ENCODE assay signal across 16 cellular contexts in genomic region chr1:119047040-119047438, GRCh38. TPM values are rescaled to one million over a fixed set of nuclear protein-coding genes. Genes with fewer than 3 reads are reported as not detected.
DNase-seq lines count a peak whose midpoint lies in the region; ATAC-seq and TF ChIP-seq lines count a peak whose summit lies in the region.
"Had no signal": no experiment of that assay in that cellular context is flagged by ENCODE, and none has a peak within 500 bp of the region (broad histone marks: within the 10 kb centered on the region; RNA-seq: fewer than 3 reads in every experiment).

No MANE protein-coding gene starts in this region.

- no peak for ATAC-seq in lower lobe of right lung
- no peak for ATAC-seq in effector memory CD8-positive, alpha-beta T cell (replicated peaks)
- ATAC-seq: Panc1, T-helper 17 cell had no signal

- H3K27me3 ChIP-seq in lower lobe of right lung (ENCODE audit: low read depth) (no peaks in the 10 kb centered on the region), uterus (no peaks in the 10 kb centered on the region), endodermal cell (ENCODE audit: control insufficient read depth, insufficient read depth, low read length, poor library complexity, severe bottlenecking) (no peaks in the 10 kb centered on the region)
- H3K27me3 ChIP-seq: esophagus muscularis mucosa had no signal

- no peak overlapping the region for H3K4me3 Mint-ChIP-seq in effector memory CD8-positive, alpha-beta T cell
- H3K4me3 Mint-ChIP-seq in endodermal cell = no peak overlapping the region
- H3K4me3 Mint-ChIP-seq: activated CD4-positive, alpha-beta T cell treated with anti-CD3 and anti-CD28 coated beads, Interleukin-2, amount 10 ng/mL, durations not matched to agents 7 days and 5 days; T-helper 17 cell had no signal

- H3K9me3 ChIP-seq in lower lobe of right lung (no peaks in the 10 kb centered on the region), uterus (no peaks in the 10 kb centered on the region), endodermal cell (ENCODE audit: control insufficient read depth, low read length) (no peaks in the 10 kb centered on the region)
- H3K9me3 ChIP-seq: esophagus muscularis mucosa had no signal

- TF ChIP-seq CTCF in coronary artery (IDR thresholded peaks at IDR 0.05) (no peak), lower lobe of right lung (IDR thresholded peaks at IDR 0.05) (no peak), uterus (IDR thresholded peaks at IDR 0.05) (no peak), endodermal cell (conservative IDR thresholded peaks at IDR 0.05) (no peak)

- H3K9me3 Mint-ChIP-seq in effector memory CD8-positive, alpha-beta T cell = peaks cover 0 to 6% of the 10 kb centered on the region in 2 donors
- no peaks in the 10 kb centered on the region for H3K9me3 Mint-ChIP-seq in endodermal cell
- H3K9me3 Mint-ChIP-seq: activated CD4-positive, alpha-beta T cell treated with anti-CD3 and anti-CD28 coated beads, Interleukin-2, amount 10 ng/mL, durations not matched to agents 7 days and 5 days had no signal

- peak overlapping the region; percentile 25 for H3K4me3 ChIP-seq in coronary artery
- H3K4me3 ChIP-seq in lower lobe of right lung = no peak overlapping the region
- H3K4me3 ChIP-seq in uterus = peak overlapping the region; percentile 7 to 12
- no peak overlapping the region for H3K4me3 ChIP-seq in endodermal cell (ENCODE audit: low read length)
- H3K4me3 ChIP-seq: esophagus muscularis mucosa had no signal

- peak overlapping the region in 1 of 2 donors; percentile 27 for H3K27ac Mint-ChIP-seq in effector memory CD8-positive, alpha-beta T cell
- no peak overlapping the region for H3K27ac Mint-ChIP-seq in endodermal cell
- H3K27ac Mint-ChIP-seq: activated CD4-positive, alpha-beta T cell treated with anti-CD3 and anti-CD28 coated beads, Interleukin-2, amount 10 ng/mL, durations not matched to agents 7 days and 5 days; T-helper 17 cell had no signal

- 91 to 100% methylated on average over 1 to 3 of the region's 3 CpGs for WGBS in endodermal cell (ENCODE audit: insufficient coverage in 1 of 2, insufficient read length in 1 of 2), 2 experiments

- H3K4me1 Mint-ChIP-seq in effector memory CD8-positive, alpha-beta T cell (ENCODE audit: low read depth in 2 of 2) = no peaks in the 10 kb centered on the region
- H3K4me1 Mint-ChIP-seq in endodermal cell = peaks cover 7% of the 10 kb centered on the region
- H3K4me1 Mint-ChIP-seq: activated CD4-positive, alpha-beta T cell treated with anti-CD3 and anti-CD28 coated beads, Interleukin-2, amount 10 ng/mL, durations not matched to agents 7 days and 5 days; T-helper 17 cell had no signal

- no peak for TF ChIP-seq POLR2A in uterus (IDR thresholded peaks at IDR 0.05)

- no peaks in the 10 kb centered on the region for H3K27me3 Mint-ChIP-seq in effector memory CD8-positive, alpha-beta T cell
- H3K27me3 Mint-ChIP-seq in endodermal cell (ENCODE audit: insufficient read depth) = no peaks in the 10 kb centered on the region
- H3K27me3 Mint-ChIP-seq: activated CD4-positive, alpha-beta T cell treated with anti-CD3 and anti-CD28 coated beads, Interleukin-2, amount 10 ng/mL, durations not matched to agents 7 days and 5 days; T-helper 17 cell had no signal

- intact Hi-C loops in lower lobe of right lung (cut with DNase I) = no loop called here
- intact Hi-C loops in uterus (cut with DNase I; ENCODE audit: low total_unique reads) = no loop called here

- H3K36me3 ChIP-seq in lower lobe of right lung (peaks cover 6% of the 10 kb centered on the region), uterus (no peaks in the 10 kb centered on the region), endodermal cell (ENCODE audit: control insufficient read depth, insufficient read depth, low read length) (no peaks in the 10 kb centered on the region)

- H3K36me3 Mint-ChIP-seq in effector memory CD8-positive, alpha-beta T cell (ENCODE audit: insufficient read depth) = peaks cover 4% of the 10 kb centered on the region
- no peaks in the 10 kb centered on the region for H3K36me3 Mint-ChIP-seq in endodermal cell (ENCODE audit: low read depth)

- no peak overlapping the region for H3K9ac ChIP-seq in endodermal cell (ENCODE audit: extremely low read depth, low read length, poor library complexity, severe bottlenecking)

- H3K4me1 ChIP-seq in lower lobe of right lung = no peaks in the 10 kb centered on the region
- H3K4me1 ChIP-seq in uterus = peaks cover 0 to 6% of the 10 kb centered on the region in 2 donors
- no peaks in the 10 kb centered on the region for H3K4me1 ChIP-seq in endodermal cell (ENCODE audit: control insufficient read depth, insufficient read depth, low read length)

- DNase-seq in NCI-H446 treated with DMSO at 0.1 percent for 48 hours (lab: John Stamatoyannopoulos, UW) (peak; percentile 24), coronary artery (ENCODE audit: low spot score) (no peak), lower lobe of right lung (no peak), uterus (no peak), NCI-H1048 (lab: John Stamatoyannopoulos, UW) (no peak), endodermal cell (no peak)
- no peak for DNase-seq in effector memory CD8-positive, alpha-beta T cell
- DNase-seq: activated CD4-positive, alpha-beta T cell treated with anti-CD3 and anti-CD28 coated beads, Interleukin-2, amount 10 ng/mL, durations not matched to agents 7 days and 5 days; cerebellar nuclear complex; GOT3; NCI-H1092; retina; T-helper 17 cell had no signal

- H3K27ac ChIP-seq in coronary artery (peak overlapping the region; percentile 45 to 56), lower lobe of right lung (peak overlapping the region; percentile 39), uterus (peak overlapping the region; percentile 74 to 78), endodermal cell (ENCODE audit: low read depth, low read length) (no peak overlapping the region)

RNA-seq across cellular contexts. Expression of gene TBX15, which starts 58.9 kb away (rescaled TPM):
- 0.15 TPM for total RNA-seq in lower lobe of right lung
- total RNA-seq in uterus = under 1 TPM in 2 of 4 donors, not detected in 2; 0.21 to 0.62 TPM
- total RNA-seq in endodermal cell = under 1 TPM in 1 of 2 donors, not detected in 1; 0.09 TPM
- polyA plus RNA-seq in endodermal cell (2013, experiment 1 of 2) = 3.6 TPM
- polyA plus RNA-seq in endodermal cell (2013, experiment 2 of 2) = 2.9 TPM
- total RNA-seq: activated CD4-positive, alpha-beta T cell treated with anti-CD3 and anti-CD28 coated beads, Interleukin-2, amount 10 ng/mL, durations not matched to agents 7 days and 5 days; NCI-H460; T-helper 17 cell had no signal

Comparison
In these comparisons a context has a peak if more than half of its experiments do, and no peak if none do; other contexts are left out.
1. H3K4me3 ChIP-seq: peak in coronary artery (single experiment) and uterus (2 of 2); none in lower lobe of right lung (single experiment) and endodermal cell (single experiment).